8 cellular contexts compared by ENCODE assay signal in genomic region chr14:77124345-77125274, GRCh38. TPM values are rescaled to one million over a fixed set of nuclear protein-coding genes. Genes with fewer than 3 reads are reported as not detected.
DNase-seq lines count a peak whose midpoint lies in the region; ATAC-seq and TF ChIP-seq lines count a peak whose summit lies in the region.

No MANE protein-coding gene starts in this region.

- H3K27ac Mint-ChIP-seq in activated CD8-positive, alpha-beta memory T cell treated with anti-CD3 and anti-CD28 coated beads, Interleukin-2, amount 10 ng/mL, durations not matched to agents 7 days and 5 days: no peak overlapping the region
- no peak overlapping the region for H3K27ac Mint-ChIP-seq in endothelial cell (ENCODE audit: unreplicated experiment)

- H3K9me3 ChIP-seq in mononuclear cell (ENCODE audit: low read depth, low read length): no peaks in the 10 kb centered on the region

- H3K4me1 ChIP-seq in mononuclear cell (ENCODE audit: insufficient read depth, low read length): peaks cover 57% of the 10 kb centered on the region

- peaks cover 46% of the 10 kb centered on the region for H3K27me3 Mint-ChIP-seq in activated CD8-positive, alpha-beta memory T cell treated with anti-CD3 and anti-CD28 coated beads, Interleukin-2, amount 10 ng/mL, durations not matched to agents 7 days and 5 days
- H3K27me3 Mint-ChIP-seq in endothelial cell (ENCODE audit: unreplicated experiment): peaks cover 16% of the 10 kb centered on the region

- H3K4me3 Mint-ChIP-seq in activated CD8-positive, alpha-beta memory T cell treated with anti-CD3 and anti-CD28 coated beads, Interleukin-2, amount 10 ng/mL, durations not matched to agents 7 days and 5 days: peak overlapping the region; percentile 62
- H3K4me3 Mint-ChIP-seq in endothelial cell (ENCODE audit: unreplicated experiment): peak overlapping the region; percentile 85

- H3K36me3 Mint-ChIP-seq in activated CD8-positive, alpha-beta memory T cell treated with anti-CD3 and anti-CD28 coated beads, Interleukin-2, amount 10 ng/mL, durations not matched to agents 7 days and 5 days: no peaks in the 10 kb centered on the region
- H3K36me3 Mint-ChIP-seq in endothelial cell (ENCODE audit: low read depth, unreplicated experiment): peaks cover 8% of the 10 kb centered on the region

- H3K27me3 ChIP-seq in mononuclear cell (ENCODE audit: insufficient read depth, low read length): peaks cover 28% of the 10 kb centered on the region

- CTCF ChIA-PET in activated CD8-positive, alpha-beta memory T cell treated with anti-CD3 and anti-CD28 coated beads, Interleukin-2, amount 10 ng/mL, durations not matched to agents 7 days and 5 days (lab: Charles Lee): interaction anchor here (0.7 to 3.0 kb wide), 25 partner anchors 8 to 267 kb away, joined by 3 to 15 read pairs (median 5); partner anchors contain the start of gene CIPC

- H3K9me3 Mint-ChIP-seq in activated CD8-positive, alpha-beta memory T cell treated with anti-CD3 and anti-CD28 coated beads, Interleukin-2, amount 10 ng/mL, durations not matched to agents 7 days and 5 days (ENCODE audit: low read depth): no peaks in the 10 kb centered on the region
- no peaks in the 10 kb centered on the region for H3K9me3 Mint-ChIP-seq in endothelial cell (ENCODE audit: unreplicated experiment)

- H3K4me3 ChIP-seq in GM08714 (ENCODE audit: low read length) (peak overlapping the region; percentile 27; the same call in 1 of the 2 replicates), mononuclear cell (ENCODE audit: low read length) (peak overlapping the region; percentile 24)

- DNase-seq in NCI-H1092 treated with DMSO at 0.1 percent for 48 hours (lab: John Stamatoyannopoulos, UW) (peak; percentile 75), endothelial cell (ENCODE audit: low spot score) (peak; percentile 76), ureter (ENCODE audit: low spot score) (no peak)
- peak; percentile 58 for DNase-seq in activated CD8-positive, alpha-beta memory T cell treated with anti-CD3 and anti-CD28 coated beads, Interleukin-2, amount 10 ng/mL, durations not matched to agents 7 days and 5 days
- peak; percentile 51 for DNase-seq in stimulated activated CD8-positive, alpha-beta memory T cell treated with anti-CD3 and anti-CD28 coated beads, Interleukin-4, amount 100 ng/mL, for 48 hours

- TF ChIP-seq CTCF in endothelial cell (IDR thresholded peaks at IDR 0.05; ENCODE audit: unreplicated experiment): peak; percentile 78

- peak; percentile 85 for ATAC-seq in activated CD8-positive, alpha-beta memory T cell treated with anti-CD3 and anti-CD28 coated beads, Interleukin-2, amount 10 ng/mL, durations not matched to agents 7 days and 5 days
- ATAC-seq in GM21717 (IDR thresholded peaks at IDR 0.05; ENCODE audit: unreplicated experiment): no peak

- peaks cover 35% of the 10 kb centered on the region for H3K4me1 Mint-ChIP-seq in activated CD8-positive, alpha-beta memory T cell treated with anti-CD3 and anti-CD28 coated beads, Interleukin-2, amount 10 ng/mL, durations not matched to agents 7 days and 5 days
- H3K4me1 Mint-ChIP-seq in endothelial cell (ENCODE audit: unreplicated experiment): peaks cover 46% of the 10 kb centered on the region

RNA-seq across cellular contexts. Expression of gene ZDHHC22, which starts 17.0 kb away (rescaled TPM):
- not detected for total RNA-seq in activated CD8-positive, alpha-beta memory T cell treated with anti-CD3 and anti-CD28 coated beads, Interleukin-2, amount 10 ng/mL, durations not matched to agents 7 days and 5 days
- total RNA-seq in endothelial cell (ENCODE audit: unreplicated experiment) (12.0 TPM), mononuclear cell (not detected), ureter (not detected)

RNA-seq across cellular contexts. Expression of gene CIPC, which starts 26.6 kb away (rescaled TPM):
- total RNA-seq in activated CD8-positive, alpha-beta memory T cell treated with anti-CD3 and anti-CD28 coated beads, Interleukin-2, amount 10 ng/mL, durations not matched to agents 7 days and 5 days: 10 to 100 TPM; 11.3 to 12.0 TPM
- total RNA-seq in endothelial cell (ENCODE audit: unreplicated experiment) (42.4 TPM), mononuclear cell (10.9 TPM), ureter (39.5 TPM)

RNA-seq across cellular contexts. Expression of gene TMEM63C, which starts 57.0 kb away (rescaled TPM):
- total RNA-seq in activated CD8-positive, alpha-beta memory T cell treated with anti-CD3 and anti-CD28 coated beads, Interleukin-2, amount 10 ng/mL, durations not matched to agents 7 days and 5 days: under 1 TPM; 0.14 to 0.50 TPM
- total RNA-seq in endothelial cell (ENCODE audit: unreplicated experiment): 6.6 TPM
- 1.4 TPM for total RNA-seq in mononuclear cell
- 0.55 TPM for total RNA-seq in ureter

Comparison
In these comparisons a context has a peak if more than half of its experiments do, and no peak if none do; other contexts are left out.
1. RNA of gene ZDHHC22, which starts 17.0 kb away (total RNA-seq): 12.0 TPM in endothelial cell (single experiment); not detected in activated CD8-positive, alpha-beta memory T cell treated with anti-CD3 and anti-CD28 coated beads, Interleukin-2, amount 10 ng/mL, durations not matched to agents 7 days and 5 days, not detected in mononuclear cell (single experiment) and not detected in ureter (single experiment); every median in the first group is over 10 times any median in the second.